In the genomic region with DNA sequence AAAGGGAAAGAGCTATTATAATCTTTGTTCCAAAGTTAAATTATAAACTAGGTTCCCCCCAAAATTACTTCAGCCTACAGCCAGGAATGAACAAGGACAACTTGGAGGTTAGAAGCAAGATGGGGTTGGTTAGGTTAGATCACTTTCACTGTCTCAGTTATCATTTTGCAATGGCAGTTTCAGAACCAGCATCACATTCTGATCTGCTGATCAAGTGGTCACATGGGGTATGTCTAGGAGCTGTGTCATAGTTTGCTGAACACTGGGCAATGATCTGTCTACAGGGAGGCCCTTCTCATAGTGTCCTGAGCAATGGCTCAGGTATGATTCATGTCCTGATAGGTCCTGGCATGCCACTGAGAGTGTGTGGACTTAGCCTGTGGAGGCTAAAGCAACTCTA, we compare ENCODE assay signal across 1 cellular context.
TF ChIP-seq lines count a peak whose summit lies in the region.

No MANE protein-coding gene starts in this region.

TF ChIP-seq in A549, 52 proteins besides CTCF, POLR2A, EP300 and RAD21 (continued from another document):
- TF ChIP-seq USF2 (IDR thresholded peaks at IDR 0.05) (peak; percentile 89), RNF2 (IDR thresholded peaks at IDR 0.05; ENCODE audit: borderline replicate concordance, low read depth) (no peak), ESRRA (IDR thresholded peaks at IDR 0.05; ENCODE audit: borderline replicate concordance, low read length) (no peak), CBX2 (IDR thresholded peaks at IDR 0.05; ENCODE audit: borderline replicate concordance, low read depth) (no peak), CEBPB (IDR thresholded peaks at IDR 0.05) (peak in 1 of 2 experiments; percentile 26; a peak in 1 of 4 replicates), KDM5A (IDR thresholded peaks at IDR 0.05) (no peak), HOXB13 (CRISPR knock-in tag; IDR thresholded peaks at IDR 0.05; ENCODE audit: low read depth) (peak; percentile 84; the same call in 1 of the 2 replicates), RCOR1 (IDR thresholded peaks at IDR 0.05; ENCODE audit: low read depth, low read length) (no peak), EHF (CRISPR knock-in tag; IDR thresholded peaks at IDR 0.05) (peak; percentile 96), SREBF2 (IDR thresholded peaks at IDR 0.05) (no peak), TFCP2L1 (CRISPR knock-in tag; IDR thresholded peaks at IDR 0.05) (no peak), REST (IDR thresholded peaks at IDR 0.05) (no peak), FOSL2 (IDR thresholded peaks at IDR 0.05) (peak; percentile 40; the same call in 1 of the 2 replicates), FOSL2 (CRISPR knock-in tag; IDR thresholded peaks at IDR 0.05) (peak; percentile 77), JUNB (IDR thresholded peaks at IDR 0.05) (peak; percentile 48), CHD2 (IDR thresholded peaks at IDR 0.05; ENCODE audit: low read length, partially characterized antibody) (no peak), TP53 (CRISPR knock-in tag; IDR thresholded peaks at IDR 0.05) (no peak), MAZ (IDR thresholded peaks at IDR 0.05; ENCODE audit: borderline replicate concordance, low read depth, low read length) (no peak), NR3C1 (IDR thresholded peaks at IDR 0.05) (no peak), SMC3 (IDR thresholded peaks at IDR 0.05) (no peak; the same call in 2 of the 3 replicates), POLR2AphosphoS2 (conservative IDR thresholded peaks at IDR 0.05; ENCODE audit: low read length) (no peak), PBX3 (IDR thresholded peaks at IDR 0.05) (no peak), CBX8 (IDR thresholded peaks at IDR 0.05) (no peak), BHLHE40 (IDR thresholded peaks at IDR 0.05; ENCODE audit: low read depth, low read length) (no peak), MYC (IDR thresholded peaks at IDR 0.05; ENCODE audit: borderline replicate concordance, low read length) (no peak), HOXB5 (CRISPR knock-in tag; IDR thresholded peaks at IDR 0.05) (peak; percentile 93), RARB (CRISPR knock-in tag; IDR thresholded peaks at IDR 0.05) (no peak), RFX5 (IDR thresholded peaks at IDR 0.05) (no peak), CHD4 (IDR thresholded peaks at IDR 0.05; ENCODE audit: borderline replicate concordance) (no peak), MAFK (IDR thresholded peaks at IDR 0.05; ENCODE audit: partially characterized antibody) (peak; percentile 49)
- TF ChIP-seq, protein P1, sequence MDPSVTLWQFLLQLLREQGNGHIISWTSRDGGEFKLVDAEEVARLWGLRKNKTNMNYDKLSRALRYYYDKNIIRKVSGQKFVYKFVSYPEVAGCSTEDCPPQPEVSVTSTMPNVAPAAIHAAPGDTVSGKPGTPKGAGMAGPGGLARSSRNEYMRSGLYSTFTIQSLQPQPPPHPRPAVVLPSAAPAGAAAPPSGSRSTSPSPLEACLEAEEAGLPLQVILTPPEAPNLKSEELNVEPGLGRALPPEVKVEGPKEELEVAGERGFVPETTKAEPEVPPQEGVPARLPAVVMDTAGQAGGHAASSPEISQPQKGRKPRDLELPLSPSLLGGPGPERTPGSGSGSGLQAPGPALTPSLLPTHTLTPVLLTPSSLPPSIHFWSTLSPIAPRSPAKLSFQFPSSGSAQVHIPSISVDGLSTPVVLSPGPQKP (IDR thresholded peaks at IDR 0.05; ENCODE audit: low read depth, low read length): no peak
- TF ChIP-seq, protein P2, sequence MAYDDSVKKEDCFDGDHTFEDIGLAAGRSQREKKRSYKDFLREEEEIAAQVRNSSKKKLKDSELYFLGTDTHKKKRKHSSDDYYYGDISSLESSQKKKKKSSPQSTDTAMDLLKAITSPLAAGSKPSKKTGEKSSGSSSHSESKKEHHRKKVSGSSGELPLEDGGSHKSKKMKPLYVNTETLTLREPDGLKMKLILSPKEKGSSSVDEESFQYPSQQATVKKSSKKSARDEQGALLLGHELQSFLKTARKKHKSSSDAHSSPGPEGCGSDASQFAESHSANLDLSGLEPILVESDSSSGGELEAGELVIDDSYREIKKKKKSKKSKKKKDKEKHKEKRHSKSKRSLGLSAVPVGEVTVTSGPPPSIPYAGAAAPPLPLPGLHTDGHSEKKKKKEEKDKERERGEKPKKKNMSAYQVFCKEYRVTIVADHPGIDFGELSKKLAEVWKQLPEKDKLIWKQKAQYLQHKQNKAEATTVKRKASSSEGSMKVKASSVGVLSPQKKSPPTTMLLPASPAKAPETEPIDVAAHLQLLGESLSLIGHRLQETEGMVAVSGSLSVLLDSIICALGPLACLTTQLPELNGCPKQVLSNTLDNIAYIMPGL (CRISPR knock-in tag; IDR thresholded peaks at IDR 0.05; ENCODE audit: borderline replicate concordance): no peak
- TF ChIP-seq, protein P3, sequence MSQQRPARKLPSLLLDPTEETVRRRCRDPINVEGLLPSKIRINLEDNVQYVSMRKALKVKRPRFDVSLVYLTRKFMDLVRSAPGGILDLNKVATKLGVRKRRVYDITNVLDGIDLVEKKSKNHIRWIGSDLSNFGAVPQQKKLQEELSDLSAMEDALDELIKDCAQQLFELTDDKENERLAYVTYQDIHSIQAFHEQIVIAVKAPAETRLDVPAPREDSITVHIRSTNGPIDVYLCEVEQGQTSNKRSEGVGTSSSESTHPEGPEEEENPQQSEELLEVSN (IDR thresholded peaks at IDR 0.05; ENCODE audit: borderline replicate concordance, low read depth): peak; percentile 29; the same call in 1 of the 2 replicates
TF ChIP-seq in A549: peak in this region for 17.
